In the genomic region with DNA sequence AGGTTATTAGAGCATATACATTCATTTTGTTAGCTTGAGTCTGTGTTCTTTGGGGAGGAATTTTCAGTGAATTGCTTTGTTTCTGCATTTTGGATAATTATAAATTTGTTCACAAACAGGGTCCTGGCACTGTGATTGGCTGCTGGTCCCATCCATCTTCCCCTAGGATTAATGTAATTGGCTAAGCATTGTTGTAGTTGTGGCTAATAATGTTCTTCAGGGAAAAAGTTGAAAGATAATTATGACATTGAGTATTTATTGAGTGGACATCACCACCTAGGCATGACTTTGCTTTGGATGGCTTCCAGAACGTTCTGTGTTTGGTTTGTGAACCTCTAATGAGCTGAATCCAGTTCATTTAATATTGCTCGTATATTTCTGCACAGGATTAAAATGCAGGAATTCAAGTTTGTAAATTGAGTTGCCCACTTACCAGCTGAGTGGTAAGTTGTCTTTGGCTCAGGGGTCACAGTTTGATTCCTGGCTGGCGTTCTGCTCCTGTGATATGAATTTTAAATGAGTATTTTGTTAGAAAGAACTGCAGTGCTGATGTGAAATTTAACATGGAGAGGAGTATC, we compare ENCODE assay signal across 9 cellular contexts. TPM values are rescaled to one million over a fixed set of nuclear protein-coding genes. Genes with fewer than 3 reads are reported as not detected.
DNase-seq lines count a peak whose midpoint lies in the region; TF ChIP-seq lines count a peak whose summit lies in the region.
"Had no signal": no experiment of that assay in that cellular context is flagged by ENCODE, and none has a peak within 500 bp of the region (broad histone marks: within the 10 kb centered on the region; RNA-seq: fewer than 3 reads in every experiment).

No MANE protein-coding gene starts in this region.

- H3K18ac ChIP-seq in mesendoderm (ENCODE audit: low read length) = no peak overlapping the region

- no CpG with 5 or more reads among the region's 3 CpGs for WGBS in mesendoderm (ENCODE audit: extremely low coverage, insufficient coverage, low lambda C conversion rate)

- H3K4me2 ChIP-seq in mesendoderm (ENCODE audit: low read length) = no peak overlapping the region

- H4K5ac ChIP-seq in mesendoderm (ENCODE audit: low read length) = no peak overlapping the region

- H3K23ac ChIP-seq in mesendoderm (ENCODE audit: low read length) = no peak overlapping the region

- no peak overlapping the region for H3K56ac ChIP-seq in mesendoderm (ENCODE audit: low read length)

- DNase-seq in Caki2 (ENCODE audit: low read depth) (peak; percentile 72), NCI-H1105 (lab: John Stamatoyannopoulos, UW) (peak; percentile 94), cardiac fibroblast (ENCODE audit: low read depth in 2 of 2) (peak; percentile 68 to 75), mesothelial cell of epicardium (ENCODE audit: low spot score in 2 of 2, unreplicated experiment in 2 of 2) (no peak), vagina (ENCODE audit: extremely low spot score in 2 of 2) (no peak), NK-92 (lab: John Stamatoyannopoulos, UW; ENCODE audit: unreplicated experiment) (no peak), mesendoderm (no peak), Calu3 (no peak)

- peaks cover 19% of the 10 kb centered on the region for H3K79me1 ChIP-seq in mesendoderm (ENCODE audit: low read length)

- H3K4me3 ChIP-seq in cardiac fibroblast (replicated peaks in 1 of 2; ENCODE audit: low read depth in 2 of 2, low read length in 2 of 2) (no peak overlapping the region), vagina (no peak overlapping the region), mesendoderm (ENCODE audit: low read length) (no peak overlapping the region)

- no peak overlapping the region for H2AK5ac ChIP-seq in mesendoderm (ENCODE audit: low read length)

- intact Hi-C loops in vagina (cut with DNase I) (no loop called here), Calu3 (cut with micrococcal nuclease; ENCODE audit: unreplicated experiment) (no loop called here)

- no peak overlapping the region for H2BK15ac ChIP-seq in mesendoderm (replicated peaks; ENCODE audit: low read depth)

- H3K79me2 ChIP-seq in mesendoderm (ENCODE audit: control insufficient read depth, insufficient read depth, low read length) = peaks cover 47% of the 10 kb centered on the region

- H3K4me1 Mint-ChIP-seq in mesothelial cell of epicardium (peaks cover 28% of the 10 kb centered on the region), Calu3 (ENCODE audit: low read depth, unreplicated experiment) (peaks cover 12% of the 10 kb centered on the region)

- CTCF ChIA-PET in Calu3 (lab: Charles Lee) = interaction anchor here (0.6 kb wide), 1 partner anchor 183 kb away, joined by 3 read pairs; no protein-coding TSS in a partner anchor

- no peaks in the 10 kb centered on the region for H3K9me3 ChIP-seq in vagina

- H3K4me1 ChIP-seq in vagina (peaks cover 47% of the 10 kb centered on the region), mesendoderm (ENCODE audit: control insufficient read depth, low read depth, low read length) (peaks cover 3% of the 10 kb centered on the region)

- in situ Hi-C loops in Caki2 (cut with HindIII; ENCODE audit: low pct_unique_long_range_greater_than_20kb, low sequenced_read_pairs) = no loop called here

- H2BK5ac ChIP-seq in mesendoderm (ENCODE audit: low read length) = no peak overlapping the region

- BruUV-seq in Calu3 (replicated peaks; lab: Mats Ljungman, UMichigan) = no TSS peak

- no peak overlapping the region for H3K27ac ChIP-seq in vagina
- H3K27ac ChIP-seq in mesendoderm (ENCODE audit: low read depth, low read length) = no peak overlapping the region

- H3K9me3 Mint-ChIP-seq in mesothelial cell of epicardium (no peaks in the 10 kb centered on the region), Calu3 (ENCODE audit: low read depth, unreplicated experiment) (no peaks in the 10 kb centered on the region)
- H3K9me3 Mint-ChIP-seq: T-helper 1 cell treated with Interleukin-12 subunit alpha and Interleukin-12 subunit beta and Interleukin-4 antibody, amounts not matched to agents 30 μg/mL and 1 μg/mL, for 36 hours had no signal

- H3K4me3 Mint-ChIP-seq in mesothelial cell of epicardium (no peak overlapping the region), Calu3 (ENCODE audit: low read depth, unreplicated experiment) (no peak overlapping the region)
- H3K4me3 Mint-ChIP-seq: T-helper 1 cell treated with Interleukin-12 subunit alpha and Interleukin-12 subunit beta and Interleukin-4 antibody, amounts not matched to agents 30 μg/mL and 1 μg/mL, for 36 hours had no signal

- H3K27me3 ChIP-seq in vagina (no peaks in the 10 kb centered on the region), mesendoderm (ENCODE audit: insufficient read depth, low read length, poor library complexity) (no peaks in the 10 kb centered on the region)

- H3K36me3 ChIP-seq in vagina (no peaks in the 10 kb centered on the region), mesendoderm (ENCODE audit: control insufficient read depth, insufficient read depth, low read length) (no peaks in the 10 kb centered on the region)

- H3K36me3 Mint-ChIP-seq in mesothelial cell of epicardium (peaks cover 11% of the 10 kb centered on the region), Calu3 (ENCODE audit: insufficient read depth, unreplicated experiment) (no peaks in the 10 kb centered on the region)

- TF ChIP-seq CTCF in cardiac fibroblast (IDR thresholded peaks at IDR 0.05; ENCODE audit: low read depth, low read length) = no peak
- TF ChIP-seq CTCF in mesothelial cell of epicardium (IDR thresholded peaks at IDR 0.05; ENCODE audit: unreplicated experiment) = no peak
- no peak for TF ChIP-seq CTCF in vagina (IDR thresholded peaks at IDR 0.05)
- TF ChIP-seq CTCF in Calu3 (IDR thresholded peaks at IDR 0.05; ENCODE audit: unreplicated experiment) = no peak

- no peak overlapping the region for H2BK120ac ChIP-seq in mesendoderm (ENCODE audit: low read depth, low read length)

- peak overlapping the region; percentile 65 for H3K27ac Mint-ChIP-seq in mesothelial cell of epicardium
- H3K27ac Mint-ChIP-seq in Calu3 (ENCODE audit: unreplicated experiment) = no peak overlapping the region
- H3K27ac Mint-ChIP-seq: T-helper 1 cell treated with Interleukin-12 subunit alpha and Interleukin-12 subunit beta and Interleukin-4 antibody, amounts not matched to agents 30 μg/mL and 1 μg/mL, for 36 hours had no signal

- H4K8ac ChIP-seq in mesendoderm (ENCODE audit: low read depth, low read length) = no peak overlapping the region

- no peaks in the 10 kb centered on the region for H3K27me3 Mint-ChIP-seq in mesothelial cell of epicardium (ENCODE audit: low read depth)
- H3K27me3 Mint-ChIP-seq in Calu3 (ENCODE audit: unreplicated experiment) = no peaks in the 10 kb centered on the region

- no peak for TF ChIP-seq POLR2A in vagina (IDR thresholded peaks at IDR 0.05)

- H3K9ac ChIP-seq in mesendoderm (ENCODE audit: low read length) = no peak overlapping the region

- H3K4ac ChIP-seq in mesendoderm (ENCODE audit: low read depth, low read length) = no peak overlapping the region

RNA-seq across cellular contexts. Expression of a gene that starts 55.1 kb away (rescaled TPM):
- total RNA-seq in Caki2 (2014; rRNA removed; shearing (Covaris generic); ENCODE audit: low replicate concordance) = 3.2 and 6.9 TPM in 2 replicates
- total RNA-seq in mesothelial cell of epicardium (137 to 155 TPM (median 143 TPM) in 3 replicates), vagina (141 TPM), Calu3 (2022) (50.5 and 53.5 TPM in 2 replicates)
- 43.9 TPM for polyA plus RNA-seq in mesendoderm (2013, experiment 1 of 2)
- polyA plus RNA-seq in mesendoderm (2013, experiment 2 of 2) = 42.1 TPM

Comparison
In these comparisons a context has a peak if more than half of its experiments do, and no peak if none do; other contexts are left out.
1. DNase-seq: peak in Caki2 (single experiment), NCI-H1105 (single experiment) and cardiac fibroblast (2 of 2); none in mesothelial cell of epicardium (0 of 2), vagina (0 of 2), NK-92 (single experiment), mesendoderm (single experiment) and Calu3 (single experiment).